24 cellular contexts compared by ENCODE assay signal in genomic region chr17:54013117-54013516, GRCh38.
"Had no signal": no experiment of that assay in that cellular context is flagged by ENCODE, and none has a peak within 500 bp of the region (broad histone marks: within the 10 kb centered on the region; RNA-seq: fewer than 3 reads in every experiment).

No MANE protein-coding gene starts in this region.

- H3K27me3 Mint-ChIP-seq: activated CD4-positive, alpha-beta T cell treated with anti-CD3 and anti-CD28 coated beads, Interleukin-2, amount 10 ng/mL, durations not matched to agents 7 days and 5 days; activated CD8-positive, alpha-beta memory T cell treated with anti-CD3 and anti-CD28 coated beads, Interleukin-2, amount 10 ng/mL, durations not matched to agents 7 days and 5 days; activated CD8-positive, alpha-beta T cell treated with anti-CD3 and anti-CD28 coated beads for 36 hours; activated naive CD4-positive, alpha-beta T cell treated with anti-CD3 and anti-CD28 coated beads, Interleukin-2, amount 10 ng/mL, durations not matched to agents 7 days and 5 days; dendritic cell treated with granulocyte-macrophage colony-stimulating factor and Interleukin-4, amounts not matched to agents 40 ng/mL and 50 ng/mL, for 4 days; naive thymus-derived CD8-positive, alpha-beta T cell; progenitor cell of endocrine pancreas; stimulated activated memory B cell treated with anti-CD40 and anti-IgM and Interleukin-4, amounts not matched to agents 10 μg/mL and 1 μg/mL and 100 μg/mL, for 72 hours had no signal

- H3K36me3 ChIP-seq: lower lobe of right lung, sigmoid colon, stomach, suprapubic skin, tibial nerve had no signal

- H3K4me3 ChIP-seq: lower lobe of right lung, sigmoid colon, smooth muscle cell, stomach, suprapubic skin, tibial nerve had no signal

- DNase-seq: activated CD4-positive, alpha-beta T cell treated with anti-CD3 and anti-CD28 coated beads, Interleukin-2, amount 10 ng/mL, durations not matched to agents 7 days and 5 days; activated CD4-positive, CD25-positive, alpha-beta regulatory T cell treated with anti-CD3 and anti-CD28 coated beads, Interleukin-2, amount 50 U/mL, for 72 hours; activated CD8-positive, alpha-beta memory T cell treated with anti-CD3 and anti-CD28 coated beads, Interleukin-2, amount 10 ng/mL, durations not matched to agents 7 days and 5 days; activated CD8-positive, alpha-beta T cell treated with anti-CD3 and anti-CD28 coated beads for 36 hours; activated effector memory CD4-positive, alpha-beta T cell treated with anti-CD3 and anti-CD28 coated beads, Interleukin-2, amount 50 U/mL, for 16 hours; activated naive CD4-positive, alpha-beta T cell treated with anti-CD3 and anti-CD28 coated beads, Interleukin-2, amount 10 ng/mL, durations not matched to agents 7 days and 5 days; activated T-cell treated with anti-CD3 and anti-CD28 coated beads for 4 hours; effector CD4-positive, alpha-beta T cell; erythroblast; foreskin keratinocyte; immature natural killer cell; lower lobe of right lung; naive thymus-derived CD8-positive, alpha-beta T cell; retina; sigmoid colon; stimulated activated CD4-positive, alpha-beta T cell treated with anti-CD3 and anti-CD28 coated beads, Interleukin-15, amount 100 ng/mL, for 24 hours; stomach had no signal

- H3K27me3 ChIP-seq: foreskin keratinocyte, sigmoid colon, stomach, suprapubic skin, tibial nerve had no signal

- H3K9me3 ChIP-seq: lower lobe of right lung, sigmoid colon, suprapubic skin, tibial nerve had no signal

- ATAC-seq: activated CD8-positive, alpha-beta memory T cell treated with anti-CD3 and anti-CD28 coated beads, Interleukin-2, amount 10 ng/mL, durations not matched to agents 7 days and 5 days; activated CD8-positive, alpha-beta T cell treated with anti-CD3 and anti-CD28 coated beads for 36 hours; foreskin keratinocyte; left lobe of liver; lower lobe of right lung; naive thymus-derived CD8-positive, alpha-beta T cell; stimulated activated memory B cell treated with anti-CD40 and anti-IgM and Interleukin-4, amounts not matched to agents 10 μg/mL and 1 μg/mL and 100 μg/mL, for 72 hours had no signal

- H3K27ac ChIP-seq: foreskin keratinocyte, lower lobe of right lung, sigmoid colon, stomach, suprapubic skin, tibial nerve had no signal

- H3K4me1 Mint-ChIP-seq: activated CD4-positive, alpha-beta T cell treated with anti-CD3 and anti-CD28 coated beads, Interleukin-2, amount 10 ng/mL, durations not matched to agents 7 days and 5 days; activated CD8-positive, alpha-beta memory T cell treated with anti-CD3 and anti-CD28 coated beads, Interleukin-2, amount 10 ng/mL, durations not matched to agents 7 days and 5 days; activated naive CD4-positive, alpha-beta T cell treated with anti-CD3 and anti-CD28 coated beads, Interleukin-2, amount 10 ng/mL, durations not matched to agents 7 days and 5 days; immature natural killer cell; naive thymus-derived CD8-positive, alpha-beta T cell; stimulated activated memory B cell treated with anti-CD40 and anti-IgM and Interleukin-4, amounts not matched to agents 10 μg/mL and 1 μg/mL and 100 μg/mL, for 72 hours had no signal

- H3K27ac Mint-ChIP-seq: activated CD4-positive, alpha-beta T cell treated with anti-CD3 and anti-CD28 coated beads, Interleukin-2, amount 10 ng/mL, durations not matched to agents 7 days and 5 days; activated CD8-positive, alpha-beta memory T cell treated with anti-CD3 and anti-CD28 coated beads, Interleukin-2, amount 10 ng/mL, durations not matched to agents 7 days and 5 days; activated CD8-positive, alpha-beta T cell treated with anti-CD3 and anti-CD28 coated beads for 36 hours; activated naive CD4-positive, alpha-beta T cell treated with anti-CD3 and anti-CD28 coated beads, Interleukin-2, amount 10 ng/mL, durations not matched to agents 7 days and 5 days; dendritic cell treated with granulocyte-macrophage colony-stimulating factor and Interleukin-4, amounts not matched to agents 40 ng/mL and 50 ng/mL, for 4 days; immature natural killer cell; naive thymus-derived CD8-positive, alpha-beta T cell; progenitor cell of endocrine pancreas; stimulated activated memory B cell treated with anti-CD40 and anti-IgM and Interleukin-4, amounts not matched to agents 10 μg/mL and 1 μg/mL and 100 μg/mL, for 72 hours had no signal

- H3K36me3 Mint-ChIP-seq: activated CD8-positive, alpha-beta memory T cell treated with anti-CD3 and anti-CD28 coated beads, Interleukin-2, amount 10 ng/mL, durations not matched to agents 7 days and 5 days; activated naive CD4-positive, alpha-beta T cell treated with anti-CD3 and anti-CD28 coated beads, Interleukin-2, amount 10 ng/mL, durations not matched to agents 7 days and 5 days; immature natural killer cell; stimulated activated memory B cell treated with anti-CD40 and anti-IgM and Interleukin-4, amounts not matched to agents 10 μg/mL and 1 μg/mL and 100 μg/mL, for 72 hours had no signal

- H3K4me1 ChIP-seq: foreskin keratinocyte, lower lobe of right lung, sigmoid colon, stomach, suprapubic skin, tibial nerve had no signal

- H3K4me3 Mint-ChIP-seq: activated CD4-positive, alpha-beta T cell treated with anti-CD3 and anti-CD28 coated beads, Interleukin-2, amount 10 ng/mL, durations not matched to agents 7 days and 5 days; activated CD8-positive, alpha-beta memory T cell treated with anti-CD3 and anti-CD28 coated beads, Interleukin-2, amount 10 ng/mL, durations not matched to agents 7 days and 5 days; activated CD8-positive, alpha-beta T cell treated with anti-CD3 and anti-CD28 coated beads for 36 hours; activated naive CD4-positive, alpha-beta T cell treated with anti-CD3 and anti-CD28 coated beads, Interleukin-2, amount 10 ng/mL, durations not matched to agents 7 days and 5 days; dendritic cell treated with granulocyte-macrophage colony-stimulating factor and Interleukin-4, amounts not matched to agents 40 ng/mL and 50 ng/mL, for 4 days; immature natural killer cell; naive thymus-derived CD8-positive, alpha-beta T cell; stimulated activated memory B cell treated with anti-CD40 and anti-IgM and Interleukin-4, amounts not matched to agents 10 μg/mL and 1 μg/mL and 100 μg/mL, for 72 hours had no signal
